Comparison of ENCODE assay signal across 8 cellular contexts in genomic region chr1:175000697-175001187, GRCh38.
DNase-seq lines count a peak whose midpoint lies in the region; ATAC-seq and TF ChIP-seq lines count a peak whose summit lies in the region.

No MANE protein-coding gene starts in this region.

- H3K9ac ChIP-seq in OCI-LY3 (ENCODE audit: low read length) (peak overlapping the region; percentile 96), parathyroid adenoma (no peak overlapping the region)

- peaks cover 46% of the 10 kb centered on the region for H3K4me1 ChIP-seq in OCI-LY3 (ENCODE audit: low read length)
- no peaks in the 10 kb centered on the region for H3K4me1 ChIP-seq in parathyroid adenoma

- H3K36me3 ChIP-seq in OCI-LY3 (replicated peaks; ENCODE audit: low read depth, low read length) (peaks cover 17% of the 10 kb centered on the region), parathyroid adenoma (ENCODE audit: control insufficient read depth, insufficient read depth, low read length) (no peaks in the 10 kb centered on the region)

- H3K4me2 ChIP-seq in OCI-LY3 (ENCODE audit: low read length) (peak overlapping the region; percentile 81), parathyroid adenoma (ENCODE audit: low read length) (peak overlapping the region; percentile 91)

- peak overlapping the region; percentile 86 for H3K27ac ChIP-seq in OCI-LY3 (ENCODE audit: low read length)
- peak overlapping the region; percentile 95 for H3K27ac ChIP-seq in epithelial cell of prostate
- no peak overlapping the region for H3K27ac ChIP-seq in parathyroid adenoma

- H4K20me1 ChIP-seq in OCI-LY3 (ENCODE audit: insufficient read depth, low read length) = peaks cover 37% of the 10 kb centered on the region

- H3K79me2 ChIP-seq in OCI-LY3 (ENCODE audit: low read length) = peaks cover 59% of the 10 kb centered on the region
- H3K79me2 ChIP-seq in parathyroid adenoma = peaks cover 4% of the 10 kb centered on the region

- H3K9me3 ChIP-seq in OCI-LY3 (ENCODE audit: insufficient read depth, low read length) (no peaks in the 10 kb centered on the region), parathyroid adenoma (ENCODE audit: control insufficient read depth, low read length) (no peaks in the 10 kb centered on the region)

- H3K4me3 ChIP-seq in OCI-LY3 (ENCODE audit: low read length) = peak overlapping the region; percentile 93
- H3K4me3 ChIP-seq in parathyroid adenoma (ENCODE audit: low read depth, low read length) = peak overlapping the region; percentile 71

- H3K27me3 ChIP-seq in OCI-LY3 (ENCODE audit: low read depth, low read length) = no peaks in the 10 kb centered on the region
- H3K27me3 ChIP-seq in parathyroid adenoma (ENCODE audit: control insufficient read depth, insufficient read depth, low read length) = no peaks in the 10 kb centered on the region

- TF ChIP-seq CTCF in OCI-LY3 (IDR thresholded peaks at IDR 0.05; ENCODE audit: low read depth, low read length) = no peak
- no peak for TF ChIP-seq CTCF in parathyroid adenoma (IDR thresholded peaks at IDR 0.05)

- ATAC-seq in GM19035 (IDR thresholded peaks at IDR 0.05; ENCODE audit: unreplicated experiment) (no peak), HG03439 (IDR thresholded peaks at IDR 0.05; ENCODE audit: unreplicated experiment) (no peak)

- no peak overlapping the region for H2AFZ ChIP-seq in OCI-LY3 (ENCODE audit: low read depth, low read length)
- no peak overlapping the region for H2AFZ ChIP-seq in parathyroid adenoma

- peak; percentile 22 for DNase-seq in EH (ENCODE audit: low read depth)
- DNase-seq in epithelial cell of prostate (ENCODE audit: low read depth, low spot score) = no peak
- DNase-seq in NCI-H187 (lab: John Stamatoyannopoulos, UW) = no peak
- DNase-seq in NCI-H1436 treated with DMSO at 0.1 percent for 48 hours (lab: John Stamatoyannopoulos, UW) = no peak
